Comparison of ENCODE assay signal across 19 cellular contexts in the genomic region with DNA sequence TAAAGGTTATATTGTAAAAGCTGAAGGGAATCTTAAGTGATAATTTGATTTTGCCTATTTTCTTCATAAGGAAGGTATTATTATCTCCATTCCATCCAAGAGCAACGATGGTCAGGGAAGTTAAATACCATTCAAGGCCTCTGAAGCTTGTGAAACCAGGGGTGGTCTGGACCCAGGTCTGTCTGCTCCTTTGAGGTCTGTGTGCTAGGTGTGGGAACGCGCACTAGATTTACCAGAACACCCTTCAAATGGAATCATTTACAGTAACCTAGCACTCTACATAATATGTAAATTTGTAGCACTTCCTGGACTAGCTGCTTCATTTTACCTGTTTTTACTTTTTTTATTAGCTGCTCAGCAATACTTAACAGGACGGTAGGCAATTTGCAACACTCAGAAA. TPM values are rescaled to one million over a fixed set of nuclear protein-coding genes. Genes with fewer than 3 reads are reported as not detected.
DNase-seq lines count a peak whose midpoint lies in the region; ATAC-seq and TF ChIP-seq lines count a peak whose summit lies in the region.
"Had no signal": no experiment of that assay in that cellular context is flagged by ENCODE, and none has a peak within 500 bp of the region (broad histone marks: within the 10 kb centered on the region; RNA-seq: fewer than 3 reads in every experiment).

No MANE protein-coding gene starts in this region.

- H3K14ac ChIP-seq in H9 (ENCODE audit: insufficient read depth, low read length): no peak overlapping the region

- H3K4me1 ChIP-seq in OCI-LY1 (ENCODE audit: insufficient read depth, low read length, severe bottlenecking) (peaks cover 44% of the 10 kb centered on the region), H9 (ENCODE audit: insufficient read depth, low read length) (peaks cover 5% of the 10 kb centered on the region)

- peaks cover 76% of the 10 kb centered on the region for H3K4me1 Mint-ChIP-seq in activated naive CD4-positive, alpha-beta T cell treated with anti-CD3 and anti-CD28 coated beads, Interleukin-2, amount 50 U/mL, for 24 hours
- H3K4me1 Mint-ChIP-seq in effector memory CD8-positive, alpha-beta T cell (ENCODE audit: low read depth in 2 of 2): peaks cover 44 to 53% of the 10 kb centered on the region in 2 donors
- H3K4me1 Mint-ChIP-seq in H9: peaks cover 10 to 11% of the 10 kb centered on the region in 2 experiments
- H3K4me1 Mint-ChIP-seq: CD14-positive monocyte had no signal

- H2BK15ac ChIP-seq in H9 (ENCODE audit: low read depth, low read length): no peak overlapping the region

- no peaks in the 10 kb centered on the region for H3K27me3 Mint-ChIP-seq in activated naive CD4-positive, alpha-beta T cell treated with anti-CD3 and anti-CD28 coated beads, Interleukin-2, amount 50 U/mL, for 24 hours
- no peaks in the 10 kb centered on the region for H3K27me3 Mint-ChIP-seq in effector memory CD8-positive, alpha-beta T cell
- H3K27me3 Mint-ChIP-seq in H9 (ENCODE audit: low read depth): peaks cover 2% of the 10 kb centered on the region; the same call in 1 of the 2 replicates

- H3K27ac ChIP-seq in OCI-LY1 (ENCODE audit: low read depth, low read length, poor library complexity, severe bottlenecking): peak overlapping the region; percentile 46
- no peak overlapping the region for H3K27ac ChIP-seq in H9 (ENCODE audit: insufficient read length, low read depth, low read length)
- H3K27ac ChIP-seq: SJCRH30 had no signal

- H4K5ac ChIP-seq in H9 (ENCODE audit: insufficient read length, low read depth, low read length): no peak overlapping the region

- TF ChIP-seq CTCF in OCI-LY1 (IDR thresholded peaks at IDR 0.05; ENCODE audit: low read length) (no peak), H9 (conservative IDR thresholded peaks at IDR 0.05) (no peak)

- no peak overlapping the region for H3K4ac ChIP-seq in H9 (ENCODE audit: low read depth, low read length)

- H3K23me2 ChIP-seq in H9 (ENCODE audit: insufficient read length, low read depth, low read length, poor library complexity, severe bottlenecking): no peaks in the 10 kb centered on the region

- H3T11ph ChIP-seq in H9 (ENCODE audit: low read length): no peak overlapping the region

- H3K56ac ChIP-seq in H9 (ENCODE audit: insufficient read length, low read depth, low read length): no peak overlapping the region

- H3K23ac ChIP-seq in H9 (ENCODE audit: insufficient read length, low read depth, low read length): no peak overlapping the region

- H3K9me3 ChIP-seq in OCI-LY1 (ENCODE audit: low read length) (no peaks in the 10 kb centered on the region), H9 (ENCODE audit: control insufficient read depth, low read depth, low read length) (no peaks in the 10 kb centered on the region)
- H3K9me3 ChIP-seq: SJCRH30 had no signal

- no peak overlapping the region; the same call in 1 of the 2 replicates for H3K9ac ChIP-seq in OCI-LY1 (ENCODE audit: low read length)
- no peak overlapping the region for H3K9ac ChIP-seq in H9 (ENCODE audit: extremely low read depth, insufficient read length, low read length)

- no peaks in the 10 kb centered on the region for H3K36me3 ChIP-seq in OCI-LY1 (ENCODE audit: insufficient read depth, low read length)
- H3K36me3 ChIP-seq: MG63, SJCRH30 had no signal

- H3K27me3 ChIP-seq in OCI-LY1 (ENCODE audit: insufficient read depth, low read length) (no peaks in the 10 kb centered on the region), H9 (ENCODE audit: insufficient read depth, low read length) (no peaks in the 10 kb centered on the region)
- H3K27me3 ChIP-seq: MG63, SJCRH30 had no signal

- no peaks in the 10 kb centered on the region for H3K79me1 ChIP-seq in H9 (ENCODE audit: insufficient read depth, low read depth, low read length, poor library complexity, severe bottlenecking)

- H3K27ac Mint-ChIP-seq in activated naive CD4-positive, alpha-beta T cell treated with anti-CD3 and anti-CD28 coated beads, Interleukin-2, amount 50 U/mL, for 24 hours: peak overlapping the region; percentile 27
- peak overlapping the region; percentile 90 to 93 for H3K27ac Mint-ChIP-seq in effector memory CD8-positive, alpha-beta T cell
- H3K27ac Mint-ChIP-seq in H9: no peak overlapping the region
- H3K27ac Mint-ChIP-seq: CD14-positive monocyte had no signal

- H2AFZ ChIP-seq in OCI-LY1 (ENCODE audit: low read length) (peak overlapping the region; percentile 67; the same call in 1 of the 2 replicates), H9 (ENCODE audit: low read length) (no peak overlapping the region)

- H2BK120ac ChIP-seq in H9 (ENCODE audit: low read depth, low read length, poor library complexity, severe bottlenecking): no peak overlapping the region

- H2BK12ac ChIP-seq in H9 (ENCODE audit: insufficient read length, low read depth, low read length): no peak overlapping the region

- no peaks in the 10 kb centered on the region for H3K36me3 Mint-ChIP-seq in activated naive CD4-positive, alpha-beta T cell treated with anti-CD3 and anti-CD28 coated beads, Interleukin-2, amount 50 U/mL, for 24 hours
- no peaks in the 10 kb centered on the region for H3K36me3 Mint-ChIP-seq in effector memory CD8-positive, alpha-beta T cell (ENCODE audit: insufficient read depth)
- peaks cover 0 to 3% (median 0%) of the 10 kb centered on the region in 3 experiments; a peak in 3 of 7 replicates for H3K36me3 Mint-ChIP-seq in H9 (ENCODE audit: insufficient read depth in 1 of 3, low read depth in 3 of 3)
- H3K36me3 Mint-ChIP-seq: CD14-positive monocyte had no signal

- DNase-seq in activated naive CD4-positive, alpha-beta T cell treated with anti-CD3 and anti-CD28 coated beads, Interleukin-2, amount 50 U/mL, for 16 hours: no peak
- DNase-seq in effector memory CD8-positive, alpha-beta T cell: no peak
- DNase-seq in H9: no peak
- DNase-seq in stimulated activated CD4-positive, alpha-beta T cell treated with anti-CD3 and anti-CD28 coated beads, Interleukin-1b, Interleukin-23, amount 100 ng/mL, for 48 hours: no peak
- DNase-seq: DMS79, GOT3, Karpas-422, MG63, NCI-H1092, NCI-H146, NCI-H2081, NCI-H748 treated with DMSO at 0.1 percent for 48 hours, SJCRH30 had no signal

- no peak overlapping the region for H4K91ac ChIP-seq in H9 (ENCODE audit: insufficient read length, low read depth, low read length)

- H3K79me2 ChIP-seq in OCI-LY1 (ENCODE audit: insufficient read depth, low read length) (no peaks in the 10 kb centered on the region), H9 (ENCODE audit: insufficient read depth, low read length) (no peaks in the 10 kb centered on the region)

- ATAC-seq in effector memory CD8-positive, alpha-beta T cell (replicated peaks): no peak
- ATAC-seq in GM19467 (IDR thresholded peaks at IDR 0.05; ENCODE audit: unreplicated experiment) (no peak), HG03457 (IDR thresholded peaks at IDR 0.05; ENCODE audit: unreplicated experiment) (no peak)
- ATAC-seq: HepG2 had no signal

- no peaks in the 10 kb centered on the region for H3K9me2 ChIP-seq in OCI-LY1 (ENCODE audit: low read depth, low read length)

- H4K20me1 ChIP-seq in OCI-LY1 (ENCODE audit: insufficient read depth, low read length) (no peaks in the 10 kb centered on the region), H9 (ENCODE audit: control insufficient read depth, insufficient read depth, insufficient read length) (no peaks in the 10 kb centered on the region)

- no peaks in the 10 kb centered on the region for H3F3A ChIP-seq in OCI-LY1 (ENCODE audit: insufficient read depth, low read length)

- peak overlapping the region; percentile 27; the same call in 1 of the 2 replicates for H3K4me2 ChIP-seq in OCI-LY1 (ENCODE audit: low read length)
- H3K4me2 ChIP-seq in H9 (ENCODE audit: insufficient read depth, insufficient read length, low read length): no peak overlapping the region

- no peak overlapping the region for H3K4me3 ChIP-seq in OCI-LY1 (ENCODE audit: low read depth, low read length, poor library complexity, severe bottlenecking)
- H3K4me3 ChIP-seq: MG63, SJCRH30 had no signal

- no peak overlapping the region for H3K18ac ChIP-seq in H9 (ENCODE audit: insufficient read length, low read depth, low read length)

- no peak overlapping the region for H2BK5ac ChIP-seq in H9 (ENCODE audit: insufficient read length, low read length)

- H3K9me3 Mint-ChIP-seq in activated naive CD4-positive, alpha-beta T cell treated with anti-CD3 and anti-CD28 coated beads, Interleukin-2, amount 50 U/mL, for 24 hours: peaks cover 7% of the 10 kb centered on the region
- H3K9me3 Mint-ChIP-seq in effector memory CD8-positive, alpha-beta T cell: no peaks in the 10 kb centered on the region
- H3K9me3 Mint-ChIP-seq in H9: peaks cover 0 to 6% of the 10 kb centered on the region in 2 experiments; a peak in 4 of 5 replicates

- no peak overlapping the region for H4K8ac ChIP-seq in H9 (replicated peaks; ENCODE audit: insufficient read length, low read depth, low read length)

- WGBS in H9 (ENCODE audit: extremely low coverage, insufficient read length, low lambda C conversion rate): no CpG with 5 or more reads among the region's 4 CpGs

- H3K4me3 Mint-ChIP-seq in activated naive CD4-positive, alpha-beta T cell treated with anti-CD3 and anti-CD28 coated beads, Interleukin-2, amount 50 U/mL, for 24 hours: no peak overlapping the region
- H3K4me3 Mint-ChIP-seq in effector memory CD8-positive, alpha-beta T cell: peak overlapping the region in 1 of 2 donors; percentile 36
- H3K4me3 Mint-ChIP-seq in H9: no peak overlapping the region
- H3K4me3 Mint-ChIP-seq: CD14-positive monocyte had no signal

- H2AK5ac ChIP-seq in H9 (ENCODE audit: insufficient read length, low read length): no peak overlapping the region

- no peak overlapping the region for H2BK20ac ChIP-seq in H9 (ENCODE audit: low read depth, low read length, poor library complexity, severe bottlenecking)

RNA-seq across cellular contexts. Expression of gene TRIB2, which starts 6.4 kb away (rescaled TPM):
- total RNA-seq in H9 (2021): 36.2 and 41.9 TPM in 2 replicates

Comparison
In these comparisons a context has a peak if more than half of its experiments do, and no peak if none do; other contexts are left out.
1. H3K27ac Mint-ChIP-seq: peak in activated naive CD4-positive, alpha-beta T cell treated with anti-CD3 and anti-CD28 coated beads, Interleukin-2, amount 50 U/mL, for 24 hours (single experiment) and effector memory CD8-positive, alpha-beta T cell (2 of 2); none in H9 (0 of 3).